ENCODE assay signal across 9 cellular contexts in genomic region chr12:2064078-2064507, GRCh38. TPM values are rescaled to one million over a fixed set of nuclear protein-coding genes. Genes with fewer than 3 reads are reported as not detected.
A peak's percentile ranks its signal among the peaks of the same experiment; 100 is the strongest.
DNase-seq lines count a peak whose midpoint lies in the region; ATAC-seq and TF ChIP-seq lines count a peak whose summit lies in the region.
"Had no signal": no experiment of that assay in that cellular context is flagged by ENCODE, and none has a peak within 500 bp of the region (broad histone marks: within the 10 kb centered on the region; RNA-seq: fewer than 3 reads in every experiment).

No MANE protein-coding gene starts in this region.

- peaks cover 13% of the 10 kb centered on the region for H3K4me1 ChIP-seq in CD4-positive, alpha-beta memory T cell (ENCODE audit: insufficient read depth, low read length)
- H3K4me1 ChIP-seq in KMS-11 (ENCODE audit: low read depth, poor library complexity, severe bottlenecking) = no peaks in the 10 kb centered on the region
- peaks cover 10% of the 10 kb centered on the region for H3K4me1 ChIP-seq in adipocyte (ENCODE audit: control insufficient read depth, insufficient read depth, low read length)

- H3K4me3 Mint-ChIP-seq in CD4-positive, alpha-beta memory T cell = peak overlapping the region; percentile 59 to 88 (median 81)
- H3K4me3 Mint-ChIP-seq in naive thymus-derived CD8-positive, alpha-beta T cell = peak overlapping the region; percentile 56 to 80 (median 74)

- peak overlapping the region; percentile 1; the same call in 1 of the 2 replicates for H2AFZ ChIP-seq in KMS-11 (ENCODE audit: low read depth)

- H3K4me3 ChIP-seq in CD4-positive, alpha-beta memory T cell (ENCODE audit: low read length in 2 of 2) = peak overlapping the region; percentile 9 to 39
- H3K4me3 ChIP-seq in KMS-11 (IDR thresholded peaks at IDR 0.05; ENCODE audit: insufficient read depth, low read depth, low read length) (no peak overlapping the region), adipocyte (ENCODE audit: low read length) (peak overlapping the region; percentile 70)
- H3K4me3 ChIP-seq: K562 had no signal

- intact Hi-C loops in CD4-positive, alpha-beta memory T cell (cut with micrococcal nuclease) = no loop called here

- peak overlapping the region; percentile 54 to 94 (median 89) for H3K27ac Mint-ChIP-seq in CD4-positive, alpha-beta memory T cell
- H3K27ac Mint-ChIP-seq in naive thymus-derived CD8-positive, alpha-beta T cell = peak overlapping the region; percentile 80 to 97 (median 90)

- no peak overlapping the region for H3K27ac ChIP-seq in CD4-positive, alpha-beta memory T cell (ENCODE audit: low read depth, low read length)
- H3K27ac ChIP-seq in KMS-11 = no peak overlapping the region

- H3K9ac ChIP-seq in KMS-11 (no peak overlapping the region), adipocyte (ENCODE audit: low read length) (peak overlapping the region; percentile 16)

- ATAC-seq in naive thymus-derived CD8-positive, alpha-beta T cell = peak; percentile 74 to 79
- no peak for ATAC-seq in HG02623 (IDR thresholded peaks at IDR 0.05; ENCODE audit: unreplicated experiment)
- ATAC-seq in GM21737 (IDR thresholded peaks at IDR 0.05; ENCODE audit: unreplicated experiment) = no peak
- ATAC-seq in left lobe of liver = no peak
- ATAC-seq: K562 had no signal

- H3K79me2 ChIP-seq in KMS-11 (ENCODE audit: insufficient read depth, low read depth) = no peaks in the 10 kb centered on the region

- peaks cover 11 to 20% (median 13%) of the 10 kb centered on the region in 4 donors for H3K4me1 Mint-ChIP-seq in CD4-positive, alpha-beta memory T cell
- H3K4me1 Mint-ChIP-seq in naive thymus-derived CD8-positive, alpha-beta T cell = peaks cover 10 to 15% (median 11%) of the 10 kb centered on the region in 4 donors

- H4K20me1 ChIP-seq in KMS-11 (ENCODE audit: insufficient read depth) = no peaks in the 10 kb centered on the region

- no peak overlapping the region; the same call in 1 of the 2 replicates for H3K4me2 ChIP-seq in KMS-11

- TF ChIP-seq CTCF in KMS-11 (conservative IDR thresholded peaks at IDR 0.05; ENCODE audit: low read depth, low read length) = no peak

- no peaks in the 10 kb centered on the region for H3K36me3 Mint-ChIP-seq in CD4-positive, alpha-beta memory T cell
- H3K36me3 Mint-ChIP-seq in naive thymus-derived CD8-positive, alpha-beta T cell = peaks cover 0 to 1% (median 0%) of the 10 kb centered on the region in 3 donors

- peaks cover 4% of the 10 kb centered on the region for H3K27me3 ChIP-seq in CD4-positive, alpha-beta memory T cell (ENCODE audit: insufficient read depth, low read length)
- H3K27me3 ChIP-seq in KMS-11 (ENCODE audit: insufficient read depth, low read depth) (no peaks in the 10 kb centered on the region; the same call in 1 of the 2 replicates), adipocyte (replicated peaks; ENCODE audit: control insufficient read depth, insufficient read depth, low read length) (no peaks in the 10 kb centered on the region)

- H3K9me3 Mint-ChIP-seq in CD4-positive, alpha-beta memory T cell = peaks cover 0 to 5% (median under 1%) of the 10 kb centered on the region in 8 donors
- peaks cover 0 to 4% (median 0%) of the 10 kb centered on the region in 9 donors for H3K9me3 Mint-ChIP-seq in naive thymus-derived CD8-positive, alpha-beta T cell

- H3K9me3 ChIP-seq in CD4-positive, alpha-beta memory T cell (ENCODE audit: control insufficient read depth in 1 of 2, low read length in 2 of 2) = no peaks in the 10 kb centered on the region
- H3K9me3 ChIP-seq in adipocyte (ENCODE audit: control insufficient read depth, low read length) = peaks cover 1% of the 10 kb centered on the region

- POLR2A ChIA-PET in CD4-positive, alpha-beta memory T cell (lab: Charles Lee; ENCODE audit: partially characterized antibody) = interaction anchor here (0.9 kb wide), 1 partner anchor 9 kb away, joined by 4 read pairs; no protein-coding TSS in a partner anchor
- POLR2A ChIA-PET in naive thymus-derived CD8-positive, alpha-beta T cell (lab: Charles Lee) = no interaction called here

- H3K27me3 Mint-ChIP-seq in CD4-positive, alpha-beta memory T cell = peaks cover 7 to 20% of the 10 kb centered on the region in 2 donors
- peaks cover 2 to 26% (median 9%) of the 10 kb centered on the region in 5 donors for H3K27me3 Mint-ChIP-seq in naive thymus-derived CD8-positive, alpha-beta T cell

- H3K36me3 ChIP-seq in CD4-positive, alpha-beta memory T cell (ENCODE audit: insufficient read depth, low read length) = no peaks in the 10 kb centered on the region
- H3K36me3 ChIP-seq in KMS-11 (ENCODE audit: insufficient read depth) = no peaks in the 10 kb centered on the region
- H3K36me3 ChIP-seq in adipocyte (ENCODE audit: control insufficient read depth, insufficient read depth, low read length, severe bottlenecking) = peaks cover 8% of the 10 kb centered on the region

- CTCF ChIA-PET in CD4-positive, alpha-beta memory T cell (lab: Charles Lee; ENCODE audit: partially characterized antibody) = interaction anchor here (1.3 kb wide), 1 partner anchor 1236 kb away, joined by 3 read pairs; no protein-coding TSS in a partner anchor

- DNase-seq in CD4-positive, alpha-beta memory T cell = peak in 4 of 5 donors; percentile 17 to 36 (median 26)
- peak; percentile 54 for DNase-seq in adipocyte (ENCODE audit: low read depth)
- DNase-seq in naive thymus-derived CD8-positive, alpha-beta T cell = peak in 3 of 10 donors; percentile 17 to 34 (median 34)
- no peak for DNase-seq in NCI-H1105 (lab: John Stamatoyannopoulos, UW)
- DNase-seq in left lobe of liver (ENCODE audit: low spot score) = no peak

RNA-seq across cellular contexts. Expression of gene CACNA1C, which starts 11.3 kb away (rescaled TPM):
- under 1 TPM; 0.06 to 0.08 TPM for total RNA-seq in CD4-positive, alpha-beta memory T cell
- polyA plus RNA-seq in CD4-positive, alpha-beta memory T cell = under 1 TPM; 0.05 to 0.21 TPM
- under 1 TPM; 0.16 to 0.21 TPM for total RNA-seq in naive thymus-derived CD8-positive, alpha-beta T cell
- under 1 TPM; 0.05 to 0.21 (median 0.10) TPM for polyA plus RNA-seq in naive thymus-derived CD8-positive, alpha-beta T cell
- 0.83 TPM for total RNA-seq in left lobe of liver
- total RNA-seq: K562 had no signal
- polyA plus RNA-seq: K562 had no signal

RNA-seq across cellular contexts. Expression of gene DCP1B, which starts 59.8 kb away (rescaled TPM):
- 10 to 100 TPM; 25.5 to 26.9 TPM for total RNA-seq in CD4-positive, alpha-beta memory T cell
- polyA plus RNA-seq in CD4-positive, alpha-beta memory T cell = 10 to 100 TPM; 16.2 to 29.2 TPM
- total RNA-seq in naive thymus-derived CD8-positive, alpha-beta T cell = 10 to 100 TPM; 20.9 to 23.2 TPM
- 10 to 100 TPM; 10.0 to 24.4 (median 16.1) TPM for polyA plus RNA-seq in naive thymus-derived CD8-positive, alpha-beta T cell
- total RNA-seq in left lobe of liver = 3.9 TPM

Comparison
In these comparisons a context has a peak if more than half of its experiments do, and no peak if none do; other contexts are left out.
1. DNase-seq: peak in CD4-positive, alpha-beta memory T cell (4 of 5) and adipocyte (single experiment); none in NCI-H1105 (single experiment) and left lobe of liver (single experiment).
2. ATAC-seq: peak in naive thymus-derived CD8-positive, alpha-beta T cell (2 of 2); none in HG02623 (single experiment), GM21737 (single experiment) and left lobe of liver (single experiment).